In the genomic region with DNA sequence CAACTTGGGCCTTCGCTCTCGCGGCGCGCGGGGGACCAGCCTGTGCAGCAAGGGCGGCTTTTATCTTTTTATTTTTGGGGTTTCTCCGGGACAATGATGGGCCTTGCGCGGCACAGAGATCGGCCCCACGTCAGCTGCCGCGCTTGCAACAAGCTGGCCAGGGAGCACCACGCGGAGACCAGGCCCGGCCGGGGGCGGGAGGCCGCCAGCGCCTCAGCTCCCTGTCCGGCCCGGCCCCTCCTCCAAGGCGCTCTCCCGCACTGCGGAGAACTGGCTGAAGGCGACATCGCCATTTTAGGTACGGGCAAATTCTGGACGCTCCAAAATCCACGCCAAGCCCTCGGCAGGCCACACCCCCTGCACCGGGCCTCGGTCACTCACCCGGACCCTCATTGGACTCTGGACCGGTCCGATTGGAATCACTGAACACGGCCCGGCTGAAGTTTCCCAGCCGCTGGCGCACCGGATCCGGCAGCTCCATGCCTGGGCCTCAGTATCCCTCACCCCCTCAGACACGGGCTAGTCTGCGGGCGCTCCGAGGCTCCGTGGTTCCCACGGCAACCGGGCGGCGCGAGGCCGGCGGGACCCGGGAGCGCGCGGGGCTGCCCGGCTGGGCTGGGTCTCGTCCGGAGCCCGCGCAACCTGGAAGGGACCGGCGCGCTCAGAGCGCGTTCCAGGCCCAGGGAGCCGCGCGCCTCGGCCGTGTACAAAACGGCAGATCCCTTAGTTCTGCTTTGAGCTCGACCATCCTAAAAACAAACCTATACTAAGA, we compare ENCODE assay signal across 8 cellular contexts. TPM values are rescaled to one million over a fixed set of nuclear protein-coding genes. Genes with fewer than 3 reads are reported as not detected.
A peak's percentile ranks its signal among the peaks of the same experiment; 100 is the strongest.
DNase-seq lines count a peak whose midpoint lies in the region; ATAC-seq and TF ChIP-seq lines count a peak whose summit lies in the region.

A gene with protein sequence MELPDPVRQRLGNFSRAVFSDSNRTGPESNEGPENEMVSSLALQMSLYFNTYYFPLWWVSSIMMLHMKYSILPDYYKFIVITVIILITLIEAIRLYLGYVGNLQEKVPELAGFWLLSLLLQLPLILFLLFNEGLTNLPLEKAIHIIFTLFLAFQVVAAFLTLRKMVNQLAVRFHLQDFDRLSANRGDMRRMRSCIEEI (minus strand): TSS at position 547 of the 772 bp plus-strand sequence. CDS start 66 bp downstream, at position 481.

- H3K79me2 ChIP-seq in mesendoderm (ENCODE audit: control insufficient read depth, insufficient read depth, low read length), result no peaks in the 10 kb centered on the region

- no peaks in the 10 kb centered on the region for H3K79me1 ChIP-seq in mesendoderm (ENCODE audit: low read length)

- H4K8ac ChIP-seq in mesendoderm (ENCODE audit: low read depth, low read length), result no peak within 1 kb of the TSS

- peak within 1 kb of the TSS; percentile 76 for H3K4me3 Mint-ChIP-seq in CD4-positive, alpha-beta T cell
- peak within 1 kb of the TSS; percentile 59 for H3K4me3 Mint-ChIP-seq in stimulated activated effector memory CD8-positive, alpha-beta T cell treated with anti-CD3 and anti-CD28 coated beads, Interleukin-12 subunit alpha, Interleukin-12 subunit beta, amount 100 ng/mL, for 72 hours

- peaks cover 15% of the 10 kb centered on the region for H3K27me3 ChIP-seq in CD4-positive, alpha-beta T cell (ENCODE audit: control insufficient read depth, insufficient read depth, low read length)
- no peaks in the 10 kb centered on the region for H3K27me3 ChIP-seq in mesendoderm (ENCODE audit: insufficient read depth, low read length, poor library complexity)

- H3K9me3 Mint-ChIP-seq in CD4-positive, alpha-beta T cell, result no peaks in the 10 kb centered on the region
- H3K9me3 Mint-ChIP-seq in stimulated activated effector memory CD8-positive, alpha-beta T cell treated with anti-CD3 and anti-CD28 coated beads, Interleukin-12 subunit alpha, Interleukin-12 subunit beta, amount 100 ng/mL, for 72 hours, result no peaks in the 10 kb centered on the region

- WGBS in mesendoderm (ENCODE audit: extremely low coverage, insufficient coverage, low lambda C conversion rate), result no CpG with 5 or more reads among the region's 76 CpGs

- intact Hi-C loops in CD4-positive, alpha-beta T cell (cut with DNase I, micrococcal nuclease), result no loop called here

- DNase-seq in CD4-positive, alpha-beta T cell, result no peak
- DNase-seq in NCI-H2196 treated with DMSO at 0.1 percent for 48 hours (lab: John Stamatoyannopoulos, UW; ENCODE audit: unreplicated experiment) (peak; percentile 45), epidermal melanocyte (ENCODE audit: insufficient read length, low spot score) (peak; percentile 69), mesendoderm (peak; percentile 96)
- peak; percentile 8 to 78 for DNase-seq in stimulated activated effector memory CD8-positive, alpha-beta T cell treated with anti-CD3 and anti-CD28 coated beads, Interleukin-12 subunit alpha, Interleukin-12 subunit beta, amount 100 ng/mL, for 72 hours (ENCODE audit: low spot score in 2 of 2)

- no peak within 1 kb of the TSS for H2BK15ac ChIP-seq in mesendoderm (replicated peaks; ENCODE audit: low read depth)

- H3K27ac Mint-ChIP-seq in CD4-positive, alpha-beta T cell, result no peak within 1 kb of the TSS
- H3K27ac Mint-ChIP-seq in stimulated activated effector memory CD8-positive, alpha-beta T cell treated with anti-CD3 and anti-CD28 coated beads, Interleukin-12 subunit alpha, Interleukin-12 subunit beta, amount 100 ng/mL, for 72 hours, result peak within 1 kb of the TSS; percentile 48

- peak within 1 kb of the TSS; percentile 81 for H3K9ac ChIP-seq in mesendoderm (ENCODE audit: low read length)

- peaks cover 2% of the 10 kb centered on the region for H3K4me1 ChIP-seq in mesendoderm (ENCODE audit: control insufficient read depth, low read depth, low read length)

- H3K56ac ChIP-seq in mesendoderm (ENCODE audit: low read length), result peak within 1 kb of the TSS; percentile 91

- H3K36me3 Mint-ChIP-seq in CD4-positive, alpha-beta T cell (ENCODE audit: low read depth), result no peaks in the 10 kb centered on the region
- no peaks in the 10 kb centered on the region for H3K36me3 Mint-ChIP-seq in stimulated activated effector memory CD8-positive, alpha-beta T cell treated with anti-CD3 and anti-CD28 coated beads, Interleukin-12 subunit alpha, Interleukin-12 subunit beta, amount 100 ng/mL, for 72 hours

- H3K4me2 ChIP-seq in mesendoderm (ENCODE audit: low read length), result peak within 1 kb of the TSS; percentile 61

- H3K23ac ChIP-seq in mesendoderm (ENCODE audit: low read length), result no peak within 1 kb of the TSS

- no peak within 1 kb of the TSS for H3K4ac ChIP-seq in mesendoderm (ENCODE audit: low read depth, low read length)

- no peak for ATAC-seq in CD4-positive, alpha-beta T cell (ENCODE audit: poor library complexity)
- ATAC-seq in GM19043 (IDR thresholded peaks at IDR 0.05; ENCODE audit: low read depth, unreplicated experiment) (peak; percentile 82), HG03159 (IDR thresholded peaks at IDR 0.05; ENCODE audit: unreplicated experiment) (peak; percentile 72)
- peak; percentile 59 to 68 for ATAC-seq in activated CD4-positive, CD25-positive, alpha-beta regulatory T cell treated with anti-CD3 and anti-CD28 coated beads, Interleukin-2, amount 50 U/mL, for 24 hours
- ATAC-seq in stimulated activated effector memory CD8-positive, alpha-beta T cell treated with anti-CD3 and anti-CD28 coated beads, Interleukin-12 subunit alpha, Interleukin-12 subunit beta, amount 100 ng/mL, for 72 hours, result peak; percentile 82

- TF ChIP-seq CTCF in CD4-positive, alpha-beta T cell (IDR thresholded peaks at IDR 0.05), result no peak

- H3K4me1 Mint-ChIP-seq in CD4-positive, alpha-beta T cell (ENCODE audit: low read depth), result peaks cover 5% of the 10 kb centered on the region
- peaks cover 8% of the 10 kb centered on the region for H3K4me1 Mint-ChIP-seq in stimulated activated effector memory CD8-positive, alpha-beta T cell treated with anti-CD3 and anti-CD28 coated beads, Interleukin-12 subunit alpha, Interleukin-12 subunit beta, amount 100 ng/mL, for 72 hours

- H4K5ac ChIP-seq in mesendoderm (ENCODE audit: low read length), result peak within 1 kb of the TSS; percentile 86

- H2AK5ac ChIP-seq in mesendoderm (ENCODE audit: low read length), result no peak within 1 kb of the TSS

- peak within 1 kb of the TSS; percentile 57 for H3K4me3 ChIP-seq in mesendoderm (ENCODE audit: low read length)

- peak within 1 kb of the TSS; percentile 64 for H2BK120ac ChIP-seq in mesendoderm (ENCODE audit: low read depth, low read length)

- POLR2A ChIA-PET in CD4-positive, alpha-beta T cell (lab: Charles Lee), result no interaction called here

- no peak within 1 kb of the TSS for H3K27ac ChIP-seq in CD4-positive, alpha-beta T cell (ENCODE audit: low read depth, low read length)
- no peak within 1 kb of the TSS for H3K27ac ChIP-seq in mesendoderm (ENCODE audit: low read depth, low read length)

- no peaks in the 10 kb centered on the region for H3K9me3 ChIP-seq in CD4-positive, alpha-beta T cell (ENCODE audit: control insufficient read depth, low read length)

- H3K18ac ChIP-seq in mesendoderm (ENCODE audit: low read length), result peak within 1 kb of the TSS; percentile 94

- CTCF ChIA-PET in CD4-positive, alpha-beta T cell (lab: Charles Lee), result no interaction called here

- peaks cover 33% of the 10 kb centered on the region for H3K27me3 Mint-ChIP-seq in CD4-positive, alpha-beta T cell

- no peak within 1 kb of the TSS for H2BK5ac ChIP-seq in mesendoderm (ENCODE audit: low read length)

- no peaks in the 10 kb centered on the region for H3K36me3 ChIP-seq in mesendoderm (ENCODE audit: control insufficient read depth, insufficient read depth, low read length)

RNA-seq across cellular contexts. Expression of the gene that starts here (rescaled TPM):
- not detected for total RNA-seq in CD4-positive, alpha-beta T cell
- 1.1 TPM for polyA plus RNA-seq in mesendoderm (2013, experiment 1 of 2)
- 0.99 TPM for polyA plus RNA-seq in mesendoderm (2013, experiment 2 of 2)

Comparison
In these comparisons a context has a peak if more than half of its experiments do, and no peak if none do; other contexts are left out.
1. DNase-seq: peak in NCI-H2196 treated with DMSO at 0.1 percent for 48 hours (single experiment), epidermal melanocyte (single experiment), mesendoderm (single experiment) and stimulated activated effector memory CD8-positive, alpha-beta T cell treated with anti-CD3 and anti-CD28 coated beads, Interleukin-12 subunit alpha, Interleukin-12 subunit beta, amount 100 ng/mL, for 72 hours (2 of 2); none in CD4-positive, alpha-beta T cell (0 of 10).